8 cellular contexts compared by ENCODE assay signal in the genomic region with DNA sequence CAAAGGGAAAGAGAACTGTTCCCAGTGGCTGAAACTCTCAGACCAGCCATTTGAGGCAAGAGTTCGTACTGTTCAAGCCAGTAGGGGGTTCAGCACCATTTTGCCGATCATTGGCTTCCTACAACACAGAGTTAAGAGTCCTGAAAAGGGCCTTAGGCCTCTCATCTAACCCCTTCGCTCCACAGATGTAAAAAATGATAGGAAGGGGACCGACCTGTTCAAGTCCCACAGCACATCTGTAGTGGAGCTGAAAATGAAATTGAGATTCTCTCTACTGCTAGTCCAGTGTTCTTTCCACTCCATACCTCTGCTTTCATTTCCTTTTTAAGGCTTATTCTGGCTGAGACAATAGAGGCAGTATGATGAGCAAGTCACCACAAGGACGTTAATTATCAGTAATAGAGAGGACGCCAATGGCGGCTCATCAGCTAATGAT. TPM values are rescaled to one million over a fixed set of nuclear protein-coding genes. Genes with fewer than 3 reads are reported as not detected.
DNase-seq lines count a peak whose midpoint lies in the region; ATAC-seq and TF ChIP-seq lines count a peak whose summit lies in the region.

No MANE protein-coding gene starts in this region.

- TF ChIP-seq CTCF in Loucy (conservative IDR thresholded peaks at IDR 0.05; ENCODE audit: low read length) (no peak), left ventricle myocardium inferior (IDR thresholded peaks at IDR 0.05; ENCODE audit: borderline replicate concordance) (peak; percentile 27), transverse colon (IDR thresholded peaks at IDR 0.05) (no peak), omental fat pad (IDR thresholded peaks at IDR 0.05) (no peak), progenitor cell of endocrine pancreas (IDR thresholded peaks at IDR 0.05; ENCODE audit: unreplicated experiment) (no peak)

- DNase-seq in left ventricle myocardium inferior, result no peak
- DNase-seq in transverse colon, result no peak
- no peak for DNase-seq in omental fat pad (ENCODE audit: low spot score)
- no peak for DNase-seq in progenitor cell of endocrine pancreas (ENCODE audit: low spot score, unreplicated experiment)
- no peak for DNase-seq in activated CD4-positive, alpha-beta T cell treated with anti-CD3 and anti-CD28 coated beads, Interleukin-2, amount 50 U/mL, for 48 hours
- no peak for DNase-seq in DMS53 treated with DMSO at 0.1 percent for 48 hours (lab: John Stamatoyannopoulos, UW; ENCODE audit: unreplicated experiment)

- H4K20me1 ChIP-seq in Loucy (ENCODE audit: insufficient read depth, low read length, poor library complexity, severe bottlenecking), result no peaks in the 10 kb centered on the region

- no peaks in the 10 kb centered on the region for H3K27me3 ChIP-seq in Loucy (ENCODE audit: insufficient read depth, low read length, poor library complexity, severe bottlenecking)
- H3K27me3 ChIP-seq in left ventricle myocardium inferior (ENCODE audit: low read depth), result no peaks in the 10 kb centered on the region
- no peaks in the 10 kb centered on the region for H3K27me3 ChIP-seq in transverse colon

- H3K9ac ChIP-seq in Loucy (ENCODE audit: low read depth, low read length, poor library complexity, severe bottlenecking), result no peak overlapping the region

- H3K4me3 ChIP-seq in Loucy (ENCODE audit: low read length, poor library complexity, severe bottlenecking), result no peak overlapping the region
- peak overlapping the region; percentile 70 for H3K4me3 ChIP-seq in left ventricle myocardium inferior
- H3K4me3 ChIP-seq in transverse colon, result peak overlapping the region; percentile 3 to 51 (median 25)

- ATAC-seq in GM19467 (IDR thresholded peaks at IDR 0.05; ENCODE audit: unreplicated experiment) (peak; percentile 53), omental fat pad (ENCODE audit: low FRiP score) (no peak)

- H3K27ac ChIP-seq in left ventricle myocardium inferior (replicated peaks), result peak overlapping the region; percentile 91
- peak overlapping the region; percentile 81 to 89 (median 87) for H3K27ac ChIP-seq in transverse colon

- no peaks in the 10 kb centered on the region for H3K36me3 ChIP-seq in Loucy (ENCODE audit: insufficient read depth, low read length)
- H3K36me3 ChIP-seq in left ventricle myocardium inferior, result no peaks in the 10 kb centered on the region
- no peaks in the 10 kb centered on the region for H3K36me3 ChIP-seq in transverse colon

- peaks cover 20% of the 10 kb centered on the region for H3K4me1 Mint-ChIP-seq in progenitor cell of endocrine pancreas (ENCODE audit: low read depth)

- no peaks in the 10 kb centered on the region for H3K9me3 Mint-ChIP-seq in progenitor cell of endocrine pancreas (ENCODE audit: low read depth)

- WGBS in transverse colon (ENCODE audit: low coverage in 1 of 2), 2 donors, result 62 to 73% methylated on average over 6 to 7 of the region's 7 CpGs

- in situ Hi-C loops in transverse colon (cut with MboI; ENCODE audit: low pct_ligation_motif_present in 1 of 4, low pct_unique_long_range_greater_than_20kb in 1 of 4, low sequenced_read_pairs in 3 of 4), result no loop called here

- H3K4me1 ChIP-seq in Loucy (ENCODE audit: insufficient read depth, low read length, poor library complexity, severe bottlenecking) (no peaks in the 10 kb centered on the region), left ventricle myocardium inferior (peaks cover 65% of the 10 kb centered on the region), transverse colon (peaks cover 0 to 20% (median 0%) of the 10 kb centered on the region in 4 donors)

- H3K27ac Mint-ChIP-seq in progenitor cell of endocrine pancreas, result no peak overlapping the region

- no peak overlapping the region for H3K4me3 Mint-ChIP-seq in progenitor cell of endocrine pancreas (ENCODE audit: low read depth)

- H2AFZ ChIP-seq in Loucy (ENCODE audit: low read length), result 0 out of 2 replicates have a peak overlapping the region, but pooled peaks have one; percentile 4

- H3K36me3 Mint-ChIP-seq in progenitor cell of endocrine pancreas (ENCODE audit: insufficient read depth), result no peaks in the 10 kb centered on the region

- no peaks in the 10 kb centered on the region for H3K9me2 ChIP-seq in Loucy (replicated peaks; ENCODE audit: low read depth, low read length)

- no peaks in the 10 kb centered on the region for H3F3A ChIP-seq in Loucy (ENCODE audit: low read depth)

- H3K9me3 ChIP-seq in Loucy (ENCODE audit: insufficient read depth, low read depth, low read length), result no peaks in the 10 kb centered on the region
- H3K9me3 ChIP-seq in left ventricle myocardium inferior (replicated peaks), result no peaks in the 10 kb centered on the region
- no peaks in the 10 kb centered on the region for H3K9me3 ChIP-seq in transverse colon

- H3K79me2 ChIP-seq in Loucy (ENCODE audit: insufficient read depth, low read length), result no peaks in the 10 kb centered on the region

- no peak for TF ChIP-seq POLR2A in transverse colon (IDR thresholded peaks at IDR 0.05)

- H3K4me2 ChIP-seq in Loucy (ENCODE audit: low read depth, low read length, poor library complexity, severe bottlenecking), result no peak overlapping the region

- TF ChIP-seq EP300 in transverse colon (IDR thresholded peaks at IDR 0.05; ENCODE audit: low read depth), result no peak

- no peaks in the 10 kb centered on the region for H3K27me3 Mint-ChIP-seq in progenitor cell of endocrine pancreas

- intact Hi-C loops in left ventricle myocardium inferior (cut with micrococcal nuclease), result no loop called here
- intact Hi-C loops in transverse colon (cut with DNase I; ENCODE audit: low total_unique reads), result loop anchor here (5.0 kb wide), 1 partner anchor 54 kb away; no protein-coding TSS in a partner anchor

RNA-seq across cellular contexts. Expression of a gene that starts 1.1 kb away (rescaled TPM):
- total RNA-seq in left ventricle myocardium inferior (26.9 TPM), transverse colon (10 to 100 TPM; 33.3 to 54.1 (median 42.2) TPM), omental fat pad (100 to 1,000 TPM; 140 to 164 (median 145) TPM), progenitor cell of endocrine pancreas (1.2 and 1.7 TPM in 2 replicates)

Comparison
In these comparisons a context has a peak if more than half of its experiments do, and no peak if none do; other contexts are left out.
1. RNA of a gene that starts 1.1 kb away (total RNA-seq): 140 to 164 TPM in omental fat pad, 33.3 to 54.1 TPM in transverse colon and 26.9 TPM in left ventricle myocardium inferior (single experiment); 1.2 to 1.7 TPM in progenitor cell of endocrine pancreas; every median in the first group is over 10 times any median in the second.